23 cellular contexts compared by ENCODE assay signal in the genomic region with DNA sequence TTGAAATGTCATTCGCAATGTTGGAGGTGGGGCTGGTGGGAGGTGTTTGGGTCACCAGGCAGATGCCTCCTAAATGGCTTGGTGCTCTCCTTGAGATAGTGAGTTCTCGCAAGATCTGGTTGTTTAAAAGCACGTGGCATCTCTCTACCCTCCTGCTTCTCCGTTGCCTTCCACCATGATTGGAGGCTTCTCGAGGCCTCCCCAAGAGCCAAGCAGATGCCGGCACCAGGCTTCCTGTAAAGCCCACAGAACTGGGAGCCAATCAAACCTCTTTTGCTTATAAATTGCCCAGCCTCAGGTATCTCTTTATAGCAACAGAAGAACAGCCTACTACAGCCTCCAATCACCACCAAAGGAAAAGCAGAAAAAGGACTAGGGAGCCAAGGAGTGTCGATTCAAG.
DNase-seq lines count a peak whose midpoint lies in the region; ATAC-seq and TF ChIP-seq lines count a peak whose summit lies in the region.
"Had no signal": no experiment of that assay in that cellular context is flagged by ENCODE, and none has a peak within 500 bp of the region (broad histone marks: within the 10 kb centered on the region; RNA-seq: fewer than 3 reads in every experiment).

No MANE protein-coding gene starts in this region.

- no peaks in the 10 kb centered on the region for H3K27me3 Mint-ChIP-seq in activated CD8-positive, alpha-beta memory T cell treated with anti-CD3 and anti-CD28 coated beads, Interleukin-2, amount 10 ng/mL, durations not matched to agents 7 days and 5 days
- H3K27me3 Mint-ChIP-seq in immature natural killer cell (ENCODE audit: low read depth in 3 of 3) = peaks cover 0 to 4% (median 3%) of the 10 kb centered on the region in 3 donors
- H3K27me3 Mint-ChIP-seq: naive B cell had no signal

- peak overlapping the region; percentile 29; the same call in 1 of the 2 replicates for H3K4me2 ChIP-seq in PC-3 (ENCODE audit: low read length)

- peak overlapping the region; percentile 94 for H3K27ac Mint-ChIP-seq in activated CD8-positive, alpha-beta memory T cell treated with anti-CD3 and anti-CD28 coated beads, Interleukin-2, amount 10 ng/mL, durations not matched to agents 7 days and 5 days
- H3K27ac Mint-ChIP-seq in immature natural killer cell = peak overlapping the region; percentile 56 to 92 (median 76)

- peaks cover 21% of the 10 kb centered on the region for H3K36me3 Mint-ChIP-seq in activated CD8-positive, alpha-beta memory T cell treated with anti-CD3 and anti-CD28 coated beads, Interleukin-2, amount 10 ng/mL, durations not matched to agents 7 days and 5 days
- no peaks in the 10 kb centered on the region for H3K36me3 Mint-ChIP-seq in immature natural killer cell

- H3K36me3 ChIP-seq in PC-3 (ENCODE audit: low read depth, low read length) (no peaks in the 10 kb centered on the region), transverse colon (peaks cover 0 to 6% (median 0%) of the 10 kb centered on the region in 4 donors)

- no peak overlapping the region for H3K4me3 ChIP-seq in PC-3 (ENCODE audit: low read length)
- peak overlapping the region in 1 of 4 donors; percentile 14 for H3K4me3 ChIP-seq in transverse colon
- H3K4me3 ChIP-seq: K562 had no signal

- intact Hi-C loops in PC-3 (cut with micrococcal nuclease) (no loop called here), transverse colon (cut with DNase I; ENCODE audit: low total_unique reads) (no loop called here)

- no peak for ATAC-seq in activated CD8-positive, alpha-beta memory T cell treated with anti-CD3 and anti-CD28 coated beads, Interleukin-2, amount 10 ng/mL, durations not matched to agents 7 days and 5 days
- ATAC-seq in PC-3 = no peak
- ATAC-seq in GM21576 (IDR thresholded peaks at IDR 0.05; ENCODE audit: unreplicated experiment) = no peak
- ATAC-seq: activated naive CD4-positive, alpha-beta T cell treated with anti-CD3 and anti-CD28 coated beads, Interleukin-2, amount 50 U/mL, for 72 hours; K562; SK-N-SH treated with all-trans-retinoic acid at 6 μM for 48 hours had no signal

- BruUV-seq in PC-3 (replicated peaks; lab: Mats Ljungman, UMichigan) = no TSS peak

- 63 to 83% methylated on average over 2 to 7 of the region's 7 CpGs for WGBS in transverse colon (ENCODE audit: low coverage in 1 of 2), 2 donors

- no peaks in the 10 kb centered on the region for H3F3A ChIP-seq in PC-3 (ENCODE audit: low read length, unreplicated experiment)

- peak overlapping the region; percentile 21; the same call in 1 of the 2 replicates for H3K27ac ChIP-seq in PC-3 (ENCODE audit: low read length)
- peak overlapping the region; percentile 85 to 91 (median 88) for H3K27ac ChIP-seq in transverse colon
- H3K27ac ChIP-seq: RWPE1 had no signal

- POLR2A ChIA-PET in PC-3 (lab: Charles Lee; ENCODE audit: unreplicated experiment) = no interaction called here

- H3K9me3 Mint-ChIP-seq in activated CD8-positive, alpha-beta memory T cell treated with anti-CD3 and anti-CD28 coated beads, Interleukin-2, amount 10 ng/mL, durations not matched to agents 7 days and 5 days (ENCODE audit: low read depth) = peaks cover 7% of the 10 kb centered on the region
- no peaks in the 10 kb centered on the region for H3K9me3 Mint-ChIP-seq in immature natural killer cell

- no peaks in the 10 kb centered on the region for H3K79me2 ChIP-seq in PC-3 (ENCODE audit: low read length)

- CTCF ChIA-PET in activated CD8-positive, alpha-beta memory T cell treated with anti-CD3 and anti-CD28 coated beads, Interleukin-2, amount 10 ng/mL, durations not matched to agents 7 days and 5 days (lab: Charles Lee) = interaction anchor here (1.2 to 1.9 kb wide), 2 partner anchors 13 to 84 kb away, joined by 3 to 8 read pairs; no protein-coding TSS in a partner anchor
- CTCF ChIA-PET in PC-3 (lab: Charles Lee) = no interaction called here

- H2AFZ ChIP-seq in PC-3 (ENCODE audit: low read length) = no peak overlapping the region

- in situ Hi-C loops in transverse colon (cut with MboI; ENCODE audit: low pct_ligation_motif_present in 1 of 4, low pct_unique_long_range_greater_than_20kb in 1 of 4, low sequenced_read_pairs in 3 of 4) = no loop called here

- no peak overlapping the region for H3K4me3 Mint-ChIP-seq in activated CD8-positive, alpha-beta memory T cell treated with anti-CD3 and anti-CD28 coated beads, Interleukin-2, amount 10 ng/mL, durations not matched to agents 7 days and 5 days
- H3K4me3 Mint-ChIP-seq in immature natural killer cell = no peak overlapping the region
- H3K4me3 Mint-ChIP-seq: naive B cell had no signal

- no peak overlapping the region for H3K9ac ChIP-seq in PC-3 (ENCODE audit: low read length)

- H3K4me1 ChIP-seq in PC-3 (ENCODE audit: insufficient read depth, low read length) = peaks cover 24% of the 10 kb centered on the region
- H3K4me1 ChIP-seq in transverse colon = peaks cover 27 to 80% (median 60%) of the 10 kb centered on the region in 4 donors

- H3K9me2 ChIP-seq in PC-3 (replicated peaks; ENCODE audit: low read length) = no peaks in the 10 kb centered on the region

- no peak for TF ChIP-seq POLR2A in transverse colon (IDR thresholded peaks at IDR 0.05)

- TF ChIP-seq EP300 in transverse colon (IDR thresholded peaks at IDR 0.05; ENCODE audit: low read depth) = no peak

- H3K9me3 ChIP-seq in PC-3 (ENCODE audit: low read length) = no peaks in the 10 kb centered on the region
- no peaks in the 10 kb centered on the region for H3K9me3 ChIP-seq in transverse colon

- TF ChIP-seq CTCF in PC-3 (conservative IDR thresholded peaks at IDR 0.05; ENCODE audit: low read depth, low read length) (no peak), transverse colon (IDR thresholded peaks at IDR 0.05) (no peak)

- peaks cover 64% of the 10 kb centered on the region for H3K4me1 Mint-ChIP-seq in activated CD8-positive, alpha-beta memory T cell treated with anti-CD3 and anti-CD28 coated beads, Interleukin-2, amount 10 ng/mL, durations not matched to agents 7 days and 5 days
- H3K4me1 Mint-ChIP-seq in immature natural killer cell = peaks cover 44 to 45% of the 10 kb centered on the region in 2 donors

- no peaks in the 10 kb centered on the region for H4K20me1 ChIP-seq in PC-3 (ENCODE audit: low read length)

- H3K27me3 ChIP-seq in PC-3 (ENCODE audit: low read length) (no peaks in the 10 kb centered on the region), transverse colon (no peaks in the 10 kb centered on the region)

- DNase-seq in activated CD8-positive, alpha-beta memory T cell treated with anti-CD3 and anti-CD28 coated beads, Interleukin-2, amount 10 ng/mL, durations not matched to agents 7 days and 5 days = no peak
- DNase-seq in activated CD8-positive, alpha-beta memory T cell treated with anti-CD3 and anti-CD28 coated beads, Interleukin-2, amount 50 U/mL, for 4 hours = no peak
- DNase-seq in PC-3 = no peak
- DNase-seq in immature natural killer cell = no peak
- DNase-seq in transverse colon = peak; percentile 11
- DNase-seq in NCI-H82 (lab: John Stamatoyannopoulos, UW) = no peak
- DNase-seq in NCI-H510A (lab: John Stamatoyannopoulos, UW) = no peak
- DNase-seq: activated CD4-positive, alpha-beta T cell treated with anti-CD3 and anti-CD28 coated beads for 4 hours; activated T-cell treated with anti-CD3 and anti-CD28 coated beads, Interleukin-2, amount 50 U/mL, for 1 hour; COR-L47; cortex of kidney; EL; islet precursor cell; mammary epithelial cell; naive B cell; NCI-H187; NCI-H446 treated with DMSO at 0.1 percent for 48 hours; stimulated activated CD4-positive, alpha-beta T cell treated with anti-CD3 and anti-CD28 coated beads, Interleukin-4, amount 100 ng/mL, for 24 hours had no signal
